Comparison of ENCODE assay signal across 17 cellular contexts in genomic region chr13:98345103-98345899, GRCh38.
DNase-seq lines count a peak whose midpoint lies in the region; ATAC-seq, FAIRE-seq and TF ChIP-seq lines count a peak whose summit lies in the region.
"Had no signal": no experiment of that assay in that cellular context is flagged by ENCODE, and none has a peak within 500 bp of the region (broad histone marks: within the 10 kb centered on the region; RNA-seq: fewer than 3 reads in every experiment).

No MANE protein-coding gene starts in this region.

- TF ChIP-seq RAD21 in K562 (CRISPR knock-in tag; conservative IDR thresholded peaks at IDR 0.05 in 1 of 2, IDR thresholded peaks at IDR 0.05 in 1 of 2), result 0 out of 4 replicates have a peak, but pooled peaks of 1 of the 2 experiments have one; percentile 5

- in situ Hi-C loops in K562 (cut with MboI), result no loop called here

- H3K9me1 ChIP-seq in K562 (ENCODE audit: control insufficient read depth, insufficient read depth, low read length), result no peaks in the 10 kb centered on the region

- TF ChIP-seq EP300 in K562 (IDR thresholded peaks at IDR 0.05; ENCODE audit: low read length), result no peak

- no peak overlapping the region for H2AFZ ChIP-seq in K562 (ENCODE audit: low read depth, low read length)

- intact Hi-C loops in K562 (cut with micrococcal nuclease), result no loop called here
- intact Hi-C loops in mucosa of descending colon (cut with DNase I, micrococcal nuclease), result no loop called here

- TF ChIP-seq CTCF in K562 (IDR thresholded peaks at IDR 0.05 in 2 of 3, conservative IDR thresholded peaks at IDR 0.05 in 1 of 3; ENCODE audit: insufficient read depth in 2 of 3, low read depth in 1 of 3, low read length in 3 of 3) (0 out of 6 replicates have a peak, but pooled peaks of 1 of the 3 experiments have one; percentile 12), mucosa of descending colon (IDR thresholded peaks at IDR 0.05) (no peak)

- peak; percentile 49; the same call in 1 of the 3 replicates for ATAC-seq in K562
- peak; percentile 25 for ATAC-seq in mucosa of descending colon
- ATAC-seq: activated naive CD8-positive, alpha-beta T cell treated with anti-CD3 and anti-CD28 coated beads, Interleukin-2, amount 50 U/mL, for 24 hours; right cardiac atrium had no signal

- POLR2A ChIA-PET in K562 (lab: Yijun Ruan, JAX), result interaction anchor here (0.6 to 1.0 kb wide), 2 partner anchors 46 to 131 kb away, joined by 3 read pairs; no protein-coding TSS in a partner anchor

- 1% methylated on average over 12 of the region's 12 CpGs for WGBS in K562 (ENCODE audit: insufficient coverage, low coverage, missing lambda C conversion rate)

- FAIRE-seq in K562 (lab: Jason Lieb, UNC), result no peak

- TF ChIP-seq POLR2A in K562 (conservative IDR thresholded peaks at IDR 0.05), result no peak

- H3K27ac ChIP-seq in K562 (ENCODE audit: extremely low read depth, low read depth, low read length), result no peak overlapping the region
- H3K27ac ChIP-seq: BLaER1 treated with 17β-estradiol and CSF1 and Interleukin-3, amounts not matched to agents 10 nM and 100 nM had no signal

- H3K9me3 ChIP-seq in K562 (replicated peaks; ENCODE audit: control insufficient read depth, insufficient read depth, low read depth, low read length) (no peaks in the 10 kb centered on the region), mucosa of descending colon (no peaks in the 10 kb centered on the region)
- H3K9me3 ChIP-seq: BLaER1 treated with 17β-estradiol and CSF1 and Interleukin-3, amounts not matched to agents 10 nM and 100 nM had no signal

- H3K36me3 ChIP-seq in K562 (ENCODE audit: control insufficient read depth, insufficient read depth, low read length) (no peaks in the 10 kb centered on the region), mucosa of descending colon (ENCODE audit: low read depth) (no peaks in the 10 kb centered on the region)

- H3K4me3 ChIP-seq in K562, result no peak overlapping the region
- no peak overlapping the region for H3K4me3 ChIP-seq in mucosa of descending colon
- H3K4me3 ChIP-seq: BLaER1 treated with 17β-estradiol and CSF1 and Interleukin-3, amounts not matched to agents 10 nM and 100 nM had no signal

- DNase-seq in ELR (ENCODE audit: low read depth), result peak; percentile 7
- DNase-seq in HT-29 (ENCODE audit: low spot score), result peak; percentile 26
- DNase-seq in K562 (ENCODE audit: extremely low read depth in 1 of 4, low spot score in 3 of 4), result no peak
- peak in 1 of 3 donors; percentile 9 for DNase-seq in mucosa of descending colon
- no peak for DNase-seq in AG20443 (ENCODE audit: low spot score)
- DNase-seq in DMS 273 (lab: John Stamatoyannopoulos, UW; ENCODE audit: unreplicated experiment), result no peak
- no peak for DNase-seq in T-helper 9 cell
- DNase-seq: activated CD4-positive, alpha-beta T cell treated with anti-CD3 and anti-CD28 coated beads, Interleukin-2, amount 10 ng/mL, durations not matched to agents 24 days and 14 days; activated naive CD8-positive, alpha-beta T cell treated with anti-CD3 and anti-CD28 coated beads, Interleukin-2, amount 50 U/mL, for 24 hours; activated T-cell treated with anti-CD3 and anti-CD28 coated beads, Interleukin-2, amount 50 U/mL, for 48 hours; glutamatergic neuron; mesenchymal stem cell; NCI-H1694 treated with DMSO at 0.1 percent for 48 hours; NCI-H774; right cardiac atrium; T-helper 1 cell had no signal

- BruUV-seq in K562 (replicated peaks; lab: Mats Ljungman, UMichigan), result no TSS peak

- H3K9ac ChIP-seq in K562 (ENCODE audit: insufficient read depth in 1 of 2, low read depth in 2 of 2, low read length in 2 of 2), result no peak overlapping the region
- H3K9ac ChIP-seq: BLaER1 treated with 17β-estradiol and CSF1 and Interleukin-3, amounts not matched to agents 10 nM and 100 nM had no signal

- CTCF ChIA-PET in K562 (lab: Yijun Ruan, JAX; ENCODE audit: low intra/inter-chr PET ratio), result interaction anchor here (1.1 kb wide), 1 partner anchor 328 kb away, joined by 3 read pairs; no protein-coding TSS in a partner anchor

- H3K4me1 ChIP-seq in K562 (replicated peaks in 1 of 2; ENCODE audit: control insufficient read depth in 2 of 2, insufficient read depth in 2 of 2, low read length in 2 of 2), result no peaks in the 10 kb centered on the region
- H3K4me1 ChIP-seq in mucosa of descending colon (ENCODE audit: low read depth), result no peaks in the 10 kb centered on the region
- H3K4me1 ChIP-seq: BLaER1 treated with 17β-estradiol and CSF1 and Interleukin-3, amounts not matched to agents 10 nM and 100 nM had no signal

- H3K79me2 ChIP-seq in K562 (ENCODE audit: control insufficient read depth, insufficient read depth, low read length), result no peaks in the 10 kb centered on the region

- no peak overlapping the region for H3K4me2 ChIP-seq in K562 (ENCODE audit: insufficient read depth, low read length)
- H3K4me2 ChIP-seq: BLaER1 treated with 17β-estradiol and CSF1 and Interleukin-3, amounts not matched to agents 10 nM and 100 nM had no signal

- H4K20me1 ChIP-seq in K562 (replicated peaks; ENCODE audit: control insufficient read depth, insufficient read depth, low read length), result no peaks in the 10 kb centered on the region

- H3K27me3 ChIP-seq in K562 (ENCODE audit: control insufficient read depth in 2 of 2, insufficient read depth in 2 of 2, low read length in 2 of 2), result peaks cover 4 to 8% of the 10 kb centered on the region in 2 experiments; a peak in 3 of 5 replicates
- H3K27me3 ChIP-seq: BLaER1 treated with 17β-estradiol and CSF1 and Interleukin-3, amounts not matched to agents 10 nM and 100 nM had no signal

TF ChIP-seq in K562, 482 proteins besides CTCF, POLR2A, EP300 and RAD21:
- no peak for TF ChIP-seq ZNF707 (CRISPR knock-in tag; conservative IDR thresholded peaks at IDR 0.05)
- TF ChIP-seq CTBP1 (IDR thresholded peaks at IDR 0.05; ENCODE audit: borderline replicate concordance), result no peak
- no peak for TF ChIP-seq ZNF586 (CRISPR knock-in tag; conservative IDR thresholded peaks at IDR 0.05)
- TF ChIP-seq SPI1 (IDR thresholded peaks at IDR 0.05; ENCODE audit: borderline replicate concordance, low read depth, low read length), result no peak
- no peak for TF ChIP-seq NCOR1 (IDR thresholded peaks at IDR 0.05)
- no peak for TF ChIP-seq ZFP91 (CRISPR knock-in tag; IDR thresholded peaks at IDR 0.05)

Comparison
In these comparisons a context has a peak if more than half of its experiments do, and no peak if none do; other contexts are left out.
1. DNase-seq: peak in ELR (single experiment) and HT-29 (single experiment); none in K562 (0 of 4), AG20443 (single experiment), DMS 273 (single experiment) and T-helper 9 cell (single experiment).